1 cellular context compared by ENCODE assay signal in the genomic region with DNA sequence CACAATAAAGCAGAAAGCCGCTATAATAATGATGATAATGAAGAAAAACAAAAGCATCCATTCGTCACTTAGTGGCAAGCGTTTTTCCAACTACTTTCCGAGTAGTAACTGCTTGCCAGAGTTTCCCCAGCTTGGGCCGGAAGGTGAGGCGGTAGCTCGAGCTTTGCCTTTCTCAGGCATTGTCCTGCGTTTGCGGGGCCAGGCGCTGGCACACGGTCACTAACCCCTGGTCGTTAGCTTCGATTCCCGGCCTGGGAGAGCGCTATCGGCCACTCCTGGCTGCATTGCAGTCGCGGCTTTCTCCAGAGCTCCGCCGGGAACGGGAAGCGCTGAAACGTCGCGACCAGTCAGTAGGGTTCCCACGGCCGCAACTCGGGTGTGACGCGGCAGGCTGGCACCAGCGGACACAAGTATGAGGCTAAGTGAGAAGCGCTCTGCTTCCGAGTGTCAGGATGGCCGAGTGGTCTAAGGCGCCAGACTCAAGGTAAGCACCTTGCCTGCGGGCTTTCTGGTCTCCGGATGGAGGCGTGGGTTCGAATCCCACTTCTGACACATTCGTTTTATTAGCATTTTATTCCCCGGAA.
TF ChIP-seq lines count a peak whose summit lies in the region.

No MANE protein-coding gene starts in this region.

TF ChIP-seq in HepG2, 621 proteins besides CTCF, POLR2A, EP300 and RAD21 (continued from another document and continues in another):
- TF ChIP-seq, protein P1, sequence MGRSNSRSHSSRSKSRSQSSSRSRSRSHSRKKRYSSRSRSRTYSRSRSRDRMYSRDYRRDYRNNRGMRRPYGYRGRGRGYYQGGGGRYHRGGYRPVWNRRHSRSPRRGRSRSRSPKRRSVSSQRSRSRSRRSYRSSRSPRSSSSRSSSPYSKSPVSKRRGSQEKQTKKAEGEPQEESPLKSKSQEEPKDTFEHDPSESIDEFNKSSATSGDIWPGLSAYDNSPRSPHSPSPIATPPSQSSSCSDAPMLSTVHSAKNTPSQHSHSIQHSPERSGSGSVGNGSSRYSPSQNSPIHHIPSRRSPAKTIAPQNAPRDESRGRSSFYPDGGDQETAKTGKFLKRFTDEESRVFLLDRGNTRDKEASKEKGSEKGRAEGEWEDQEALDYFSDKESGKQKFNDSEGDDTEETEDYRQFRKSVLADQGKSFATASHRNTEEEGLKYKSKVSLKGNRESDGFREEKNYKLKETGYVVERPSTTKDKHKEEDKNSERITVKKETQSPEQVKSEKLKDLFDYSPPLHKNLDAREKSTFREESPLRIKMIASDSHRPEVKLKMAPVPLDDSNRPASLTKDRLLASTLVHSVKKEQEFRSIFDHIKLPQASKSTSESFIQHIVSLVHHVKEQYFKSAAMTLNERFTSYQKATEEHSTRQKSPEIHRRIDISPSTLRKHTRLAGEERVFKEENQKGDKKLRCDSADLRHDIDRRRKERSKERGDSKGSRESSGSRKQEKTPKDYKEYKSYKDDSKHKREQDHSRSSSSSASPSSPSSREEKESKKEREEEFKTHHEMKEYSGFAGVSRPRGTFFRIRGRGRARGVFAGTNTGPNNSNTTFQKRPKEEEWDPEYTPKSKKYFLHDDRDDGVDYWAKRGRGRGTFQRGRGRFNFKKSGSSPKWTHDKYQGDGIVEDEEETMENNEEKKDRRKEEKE (IDR thresholded peaks at IDR 0.05): no peak
- TF ChIP-seq ZNF703 (CRISPR knock-in tag; IDR thresholded peaks at IDR 0.05; ENCODE audit: borderline replicate concordance) (no peak), TOPORS (CRISPR knock-in tag; IDR thresholded peaks at IDR 0.05) (no peak), EED (CRISPR knock-in tag; IDR thresholded peaks at IDR 0.05) (no peak), ZNF629 (CRISPR knock-in tag; conservative IDR thresholded peaks at IDR 0.05) (no peak), ZFAT (CRISPR knock-in tag; conservative IDR thresholded peaks at IDR 0.05) (no peak), NCOR1 (IDR thresholded peaks at IDR 0.05; ENCODE audit: borderline replicate concordance, low read length) (no peak), NFATC3 (CRISPR knock-in tag; IDR thresholded peaks at IDR 0.05) (no peak), TMF1 (CRISPR knock-in tag; IDR thresholded peaks at IDR 0.05; ENCODE audit: low read depth) (peak; percentile 35), ZNF564 (CRISPR knock-in tag; IDR thresholded peaks at IDR 0.05) (0 out of 2 replicates have a peak, but pooled peaks have one; percentile 31), AHR (CRISPR knock-in tag; IDR thresholded peaks at IDR 0.05) (0 out of 2 replicates have a peak, but pooled peaks have one; percentile 24), ZNF136 (CRISPR knock-in tag; IDR thresholded peaks at IDR 0.05; ENCODE audit: low read depth) (no peak), ZNF850 (CRISPR knock-in tag; conservative IDR thresholded peaks at IDR 0.05) (no peak), ZBTB21 (CRISPR knock-in tag; IDR thresholded peaks at IDR 0.05) (no peak), ZNF567 (CRISPR knock-in tag; IDR thresholded peaks at IDR 0.05; ENCODE audit: borderline replicate concordance) (peak; percentile 86; the same call in 1 of the 2 replicates), HOXA7 (CRISPR knock-in tag; IDR thresholded peaks at IDR 0.05) (no peak), ZNF530 (CRISPR knock-in tag; IDR thresholded peaks at IDR 0.05; ENCODE audit: low read depth) (no peak), ZNF253 (CRISPR knock-in tag; IDR thresholded peaks at IDR 0.05; ENCODE audit: borderline replicate concordance) (no peak), ZNF788 (CRISPR knock-in tag; IDR thresholded peaks at IDR 0.05; ENCODE audit: borderline replicate concordance) (peak; percentile 24; the same call in 1 of the 2 replicates), SCMH1 (CRISPR knock-in tag; IDR thresholded peaks at IDR 0.05; ENCODE audit: borderline replicate concordance) (no peak), CAMTA2 (CRISPR knock-in tag; IDR thresholded peaks at IDR 0.05; ENCODE audit: borderline replicate concordance) (peak; percentile 85; the same call in 1 of the 2 replicates), PRMT3 (CRISPR knock-in tag; IDR thresholded peaks at IDR 0.05; ENCODE audit: borderline replicate concordance, low read depth) (no peak), CC2D1A (CRISPR knock-in tag; IDR thresholded peaks at IDR 0.05) (no peak), MBD4 (IDR thresholded peaks at IDR 0.05; ENCODE audit: borderline replicate concordance, low read length) (no peak), ZNF12 (CRISPR knock-in tag; IDR thresholded peaks at IDR 0.05) (no peak), TBX2 (CRISPR knock-in tag; IDR thresholded peaks at IDR 0.05; ENCODE audit: borderline replicate concordance) (peak; percentile 74), CHD2 (IDR thresholded peaks at IDR 0.05; ENCODE audit: low read depth, low read length) (peak; percentile 76), ZNF652 (CRISPR knock-in tag; IDR thresholded peaks at IDR 0.05; ENCODE audit: borderline replicate concordance, low read depth) (no peak), MATR3 (CRISPR knock-in tag; IDR thresholded peaks at IDR 0.05) (no peak), EHMT2 (IDR thresholded peaks at IDR 0.05; ENCODE audit: borderline replicate concordance, low read depth, low read length) (no peak), ZNF713 (CRISPR knock-in tag; IDR thresholded peaks at IDR 0.05) (no peak), MTF2 (CRISPR knock-in tag; IDR thresholded peaks at IDR 0.05; ENCODE audit: borderline replicate concordance) (0 out of 2 replicates have a peak, but pooled peaks have one; percentile 58), ZFX (CRISPR knock-in tag; IDR thresholded peaks at IDR 0.05; ENCODE audit: low read depth) (peak; percentile 84), THAP11 (CRISPR knock-in tag; IDR thresholded peaks at IDR 0.05) (peak; percentile 22; the same call in 1 of the 2 replicates), DNMT1 (CRISPR knock-in tag; IDR thresholded peaks at IDR 0.05) (no peak), POGZ (CRISPR knock-in tag; IDR thresholded peaks at IDR 0.05) (peak; percentile 56), AGO1 (IDR thresholded peaks at IDR 0.05; ENCODE audit: low read depth, low read length, poor library complexity, severe bottlenecking) (peak; percentile 52), RBAK (CRISPR knock-in tag; IDR thresholded peaks at IDR 0.05) (no peak), ZNF747 (CRISPR knock-in tag; IDR thresholded peaks at IDR 0.05; ENCODE audit: borderline replicate concordance) (no peak), KDM2A (CRISPR knock-in tag; IDR thresholded peaks at IDR 0.05; ENCODE audit: borderline replicate concordance, low read depth) (peak; percentile 94), ZNF83 (CRISPR knock-in tag; IDR thresholded peaks at IDR 0.05; ENCODE audit: borderline replicate concordance) (no peak), ADNP (CRISPR knock-in tag; IDR thresholded peaks at IDR 0.05) (no peak), ZNF616 (CRISPR knock-in tag; IDR thresholded peaks at IDR 0.05; ENCODE audit: low read depth) (peak; percentile 41; the same call in 1 of the 2 replicates), ZFP82 (CRISPR knock-in tag; IDR thresholded peaks at IDR 0.05; ENCODE audit: borderline replicate concordance) (no peak), REPIN1 (CRISPR knock-in tag; IDR thresholded peaks at IDR 0.05; ENCODE audit: borderline replicate concordance, low read depth) (peak; percentile 77; the same call in 1 of the 2 replicates), ZFP36 (IDR thresholded peaks at IDR 0.05; ENCODE audit: borderline replicate concordance, low read depth, low read length, partially characterized antibody) (peak; percentile 8), MAFF (IDR thresholded peaks at IDR 0.05; ENCODE audit: low read depth, low read length) (no peak), GFI1 (CRISPR knock-in tag; IDR thresholded peaks at IDR 0.05; ENCODE audit: borderline replicate concordance) (peak; percentile 45; the same call in 1 of the 2 replicates)
- TF ChIP-seq, protein P2, sequence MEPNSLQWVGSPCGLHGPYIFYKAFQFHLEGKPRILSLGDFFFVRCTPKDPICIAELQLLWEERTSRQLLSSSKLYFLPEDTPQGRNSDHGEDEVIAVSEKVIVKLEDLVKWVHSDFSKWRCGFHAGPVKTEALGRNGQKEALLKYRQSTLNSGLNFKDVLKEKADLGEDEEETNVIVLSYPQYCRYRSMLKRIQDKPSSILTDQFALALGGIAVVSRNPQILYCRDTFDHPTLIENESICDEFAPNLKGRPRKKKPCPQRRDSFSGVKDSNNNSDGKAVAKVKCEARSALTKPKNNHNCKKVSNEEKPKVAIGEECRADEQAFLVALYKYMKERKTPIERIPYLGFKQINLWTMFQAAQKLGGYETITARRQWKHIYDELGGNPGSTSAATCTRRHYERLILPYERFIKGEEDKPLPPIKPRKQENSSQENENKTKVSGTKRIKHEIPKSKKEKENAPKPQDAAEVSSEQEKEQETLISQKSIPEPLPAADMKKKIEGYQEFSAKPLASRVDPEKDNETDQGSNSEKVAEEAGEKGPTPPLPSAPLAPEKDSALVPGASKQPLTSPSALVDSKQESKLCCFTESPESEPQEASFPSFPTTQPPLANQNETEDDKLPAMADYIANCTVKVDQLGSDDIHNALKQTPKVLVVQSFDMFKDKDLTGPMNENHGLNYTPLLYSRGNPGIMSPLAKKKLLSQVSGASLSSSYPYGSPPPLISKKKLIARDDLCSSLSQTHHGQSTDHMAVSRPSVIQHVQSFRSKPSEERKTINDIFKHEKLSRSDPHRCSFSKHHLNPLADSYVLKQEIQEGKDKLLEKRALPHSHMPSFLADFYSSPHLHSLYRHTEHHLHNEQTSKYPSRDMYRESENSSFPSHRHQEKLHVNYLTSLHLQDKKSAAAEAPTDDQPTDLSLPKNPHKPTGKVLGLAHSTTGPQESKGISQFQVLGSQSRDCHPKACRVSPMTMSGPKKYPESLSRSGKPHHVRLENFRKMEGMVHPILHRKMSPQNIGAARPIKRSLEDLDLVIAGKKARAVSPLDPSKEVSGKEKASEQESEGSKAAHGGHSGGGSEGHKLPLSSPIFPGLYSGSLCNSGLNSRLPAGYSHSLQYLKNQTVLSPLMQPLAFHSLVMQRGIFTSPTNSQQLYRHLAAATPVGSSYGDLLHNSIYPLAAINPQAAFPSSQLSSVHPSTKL (CRISPR knock-in tag; IDR thresholded peaks at IDR 0.05): no peak
- TF ChIP-seq, protein P3, sequence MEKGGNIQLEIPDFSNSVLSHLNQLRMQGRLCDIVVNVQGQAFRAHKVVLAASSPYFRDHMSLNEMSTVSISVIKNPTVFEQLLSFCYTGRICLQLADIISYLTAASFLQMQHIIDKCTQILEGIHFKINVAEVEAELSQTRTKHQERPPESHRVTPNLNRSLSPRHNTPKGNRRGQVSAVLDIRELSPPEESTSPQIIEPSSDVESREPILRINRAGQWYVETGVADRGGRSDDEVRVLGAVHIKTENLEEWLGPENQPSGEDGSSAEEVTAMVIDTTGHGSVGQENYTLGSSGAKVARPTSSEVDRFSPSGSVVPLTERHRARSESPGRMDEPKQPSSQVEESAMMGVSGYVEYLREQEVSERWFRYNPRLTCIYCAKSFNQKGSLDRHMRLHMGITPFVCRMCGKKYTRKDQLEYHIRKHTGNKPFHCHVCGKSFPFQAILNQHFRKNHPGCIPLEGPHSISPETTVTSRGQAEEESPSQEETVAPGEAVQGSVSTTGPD (CRISPR knock-in tag; IDR thresholded peaks at IDR 0.05): no peak
- TF ChIP-seq, protein P4, sequence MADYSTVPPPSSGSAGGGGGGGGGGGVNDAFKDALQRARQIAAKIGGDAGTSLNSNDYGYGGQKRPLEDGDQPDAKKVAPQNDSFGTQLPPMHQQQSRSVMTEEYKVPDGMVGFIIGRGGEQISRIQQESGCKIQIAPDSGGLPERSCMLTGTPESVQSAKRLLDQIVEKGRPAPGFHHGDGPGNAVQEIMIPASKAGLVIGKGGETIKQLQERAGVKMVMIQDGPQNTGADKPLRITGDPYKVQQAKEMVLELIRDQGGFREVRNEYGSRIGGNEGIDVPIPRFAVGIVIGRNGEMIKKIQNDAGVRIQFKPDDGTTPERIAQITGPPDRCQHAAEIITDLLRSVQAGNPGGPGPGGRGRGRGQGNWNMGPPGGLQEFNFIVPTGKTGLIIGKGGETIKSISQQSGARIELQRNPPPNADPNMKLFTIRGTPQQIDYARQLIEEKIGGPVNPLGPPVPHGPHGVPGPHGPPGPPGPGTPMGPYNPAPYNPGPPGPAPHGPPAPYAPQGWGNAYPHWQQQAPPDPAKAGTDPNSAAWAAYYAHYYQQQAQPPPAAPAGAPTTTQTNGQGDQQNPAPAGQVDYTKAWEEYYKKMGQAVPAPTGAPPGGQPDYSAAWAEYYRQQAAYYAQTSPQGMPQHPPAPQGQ (CRISPR knock-in tag; IDR thresholded peaks at IDR 0.05; ENCODE audit: borderline replicate concordance): no peak; the same call in 1 of the 2 replicates
- TF ChIP-seq, protein P5, sequence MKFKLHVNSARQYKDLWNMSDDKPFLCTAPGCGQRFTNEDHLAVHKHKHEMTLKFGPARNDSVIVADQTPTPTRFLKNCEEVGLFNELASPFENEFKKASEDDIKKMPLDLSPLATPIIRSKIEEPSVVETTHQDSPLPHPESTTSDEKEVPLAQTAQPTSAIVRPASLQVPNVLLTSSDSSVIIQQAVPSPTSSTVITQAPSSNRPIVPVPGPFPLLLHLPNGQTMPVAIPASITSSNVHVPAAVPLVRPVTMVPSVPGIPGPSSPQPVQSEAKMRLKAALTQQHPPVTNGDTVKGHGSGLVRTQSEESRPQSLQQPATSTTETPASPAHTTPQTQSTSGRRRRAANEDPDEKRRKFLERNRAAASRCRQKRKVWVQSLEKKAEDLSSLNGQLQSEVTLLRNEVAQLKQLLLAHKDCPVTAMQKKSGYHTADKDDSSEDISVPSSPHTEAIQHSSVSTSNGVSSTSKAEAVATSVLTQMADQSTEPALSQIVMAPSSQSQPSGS (CRISPR knock-in tag; IDR thresholded peaks at IDR 0.05): 0 out of 2 replicates have a peak, but pooled peaks have one; percentile 6
- TF ChIP-seq, protein P6, sequence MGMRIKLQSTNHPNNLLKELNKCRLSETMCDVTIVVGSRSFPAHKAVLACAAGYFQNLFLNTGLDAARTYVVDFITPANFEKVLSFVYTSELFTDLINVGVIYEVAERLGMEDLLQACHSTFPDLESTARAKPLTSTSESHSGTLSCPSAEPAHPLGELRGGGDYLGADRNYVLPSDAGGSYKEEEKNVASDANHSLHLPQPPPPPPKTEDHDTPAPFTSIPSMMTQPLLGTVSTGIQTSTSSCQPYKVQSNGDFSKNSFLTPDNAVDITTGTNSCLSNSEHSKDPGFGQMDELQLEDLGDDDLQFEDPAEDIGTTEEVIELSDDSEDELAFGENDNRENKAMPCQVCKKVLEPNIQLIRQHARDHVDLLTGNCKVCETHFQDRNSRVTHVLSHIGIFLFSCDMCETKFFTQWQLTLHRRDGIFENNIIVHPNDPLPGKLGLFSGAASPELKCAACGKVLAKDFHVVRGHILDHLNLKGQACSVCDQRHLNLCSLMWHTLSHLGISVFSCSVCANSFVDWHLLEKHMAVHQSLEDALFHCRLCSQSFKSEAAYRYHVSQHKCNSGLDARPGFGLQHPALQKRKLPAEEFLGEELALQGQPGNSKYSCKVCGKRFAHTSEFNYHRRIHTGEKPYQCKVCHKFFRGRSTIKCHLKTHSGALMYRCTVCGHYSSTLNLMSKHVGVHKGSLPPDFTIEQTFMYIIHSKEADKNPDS (CRISPR knock-in tag; IDR thresholded peaks at IDR 0.05): peak; percentile 78
- TF ChIP-seq, protein P7, sequence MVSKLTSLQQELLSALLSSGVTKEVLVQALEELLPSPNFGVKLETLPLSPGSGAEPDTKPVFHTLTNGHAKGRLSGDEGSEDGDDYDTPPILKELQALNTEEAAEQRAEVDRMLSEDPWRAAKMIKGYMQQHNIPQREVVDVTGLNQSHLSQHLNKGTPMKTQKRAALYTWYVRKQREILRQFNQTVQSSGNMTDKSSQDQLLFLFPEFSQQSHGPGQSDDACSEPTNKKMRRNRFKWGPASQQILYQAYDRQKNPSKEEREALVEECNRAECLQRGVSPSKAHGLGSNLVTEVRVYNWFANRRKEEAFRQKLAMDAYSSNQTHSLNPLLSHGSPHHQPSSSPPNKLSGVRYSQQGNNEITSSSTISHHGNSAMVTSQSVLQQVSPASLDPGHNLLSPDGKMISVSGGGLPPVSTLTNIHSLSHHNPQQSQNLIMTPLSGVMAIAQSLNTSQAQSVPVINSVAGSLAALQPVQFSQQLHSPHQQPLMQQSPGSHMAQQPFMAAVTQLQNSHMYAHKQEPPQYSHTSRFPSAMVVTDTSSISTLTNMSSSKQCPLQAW (CRISPR knock-in tag; IDR thresholded peaks at IDR 0.05): peak; percentile 39; the same call in 1 of the 2 replicates
